In genomic region chr15:58762285-58762684, GRCh38 we compare ENCODE assay signal across 25 cellular contexts. TPM values are rescaled to one million over a fixed set of nuclear protein-coding genes. Genes with fewer than 3 reads are reported as not detected.
A peak's percentile ranks its signal among the peaks of the same experiment; 100 is the strongest.
DNase-seq lines count a peak whose midpoint lies in the region; ATAC-seq, FAIRE-seq and TF ChIP-seq lines count a peak whose summit lies in the region.
"Had no signal": no experiment of that assay in that cellular context is flagged by ENCODE, and none has a peak within 500 bp of the region (broad histone marks: within the 10 kb centered on the region; RNA-seq: fewer than 3 reads in every experiment).

No MANE protein-coding gene starts in this region.

- H3K9me3 Mint-ChIP-seq in activated naive CD8-positive, alpha-beta T cell treated with anti-CD3 and anti-CD28 coated beads, Interleukin-2, amount 50 U/mL, for 24 hours = peaks cover 8% of the 10 kb centered on the region
- H3K9me3 Mint-ChIP-seq in activated naive CD8-positive, alpha-beta T cell treated with anti-CD3 and anti-CD28 coated beads for 36 hours = no peaks in the 10 kb centered on the region
- peaks cover 5% of the 10 kb centered on the region for H3K9me3 Mint-ChIP-seq in stimulated activated effector memory CD8-positive, alpha-beta T cell treated with anti-CD3 and anti-CD28 coated beads, Interleukin-12 subunit alpha, Interleukin-12 subunit beta, amount 100 ng/mL, for 72 hours

- ATAC-seq in activated naive CD8-positive, alpha-beta T cell treated with anti-CD3 and anti-CD28 coated beads, Interleukin-2, amount 50 U/mL, for 24 hours = peak; percentile 36
- peak; percentile 68 for ATAC-seq in stimulated activated effector memory CD8-positive, alpha-beta T cell treated with anti-CD3 and anti-CD28 coated beads, Interleukin-12 subunit alpha, Interleukin-12 subunit beta, amount 100 ng/mL, for 72 hours
- ATAC-seq: GM12878 had no signal

- H3K27ac ChIP-seq in effector memory CD4-positive, alpha-beta T cell (ENCODE audit: insufficient read depth, low read length, poor library complexity, severe bottlenecking) = no peak overlapping the region
- H3K27ac ChIP-seq: BLaER1 had no signal

- TF ChIP-seq CTCF in Loucy (conservative IDR thresholded peaks at IDR 0.05; ENCODE audit: low read length) = no peak

- no peaks in the 10 kb centered on the region for H3K9me2 ChIP-seq in Loucy (replicated peaks; ENCODE audit: low read depth, low read length)

- no peaks in the 10 kb centered on the region for H4K20me1 ChIP-seq in Loucy (ENCODE audit: insufficient read depth, low read length, poor library complexity, severe bottlenecking)
- H4K20me1 ChIP-seq: BLaER1 had no signal

- H3K27me3 Mint-ChIP-seq in activated naive CD8-positive, alpha-beta T cell treated with anti-CD3 and anti-CD28 coated beads, Interleukin-2, amount 50 U/mL, for 24 hours = no peaks in the 10 kb centered on the region
- H3K27me3 Mint-ChIP-seq in activated naive CD8-positive, alpha-beta T cell treated with anti-CD3 and anti-CD28 coated beads for 36 hours = no peaks in the 10 kb centered on the region
- H3K27me3 Mint-ChIP-seq: CD4-positive, CD25-positive, alpha-beta regulatory T cell had no signal

- DNase-seq in activated naive CD8-positive, alpha-beta T cell treated with anti-CD3 and anti-CD28 coated beads, Interleukin-2, amount 50 U/mL, for 24 hours = no peak
- no peak for DNase-seq in activated naive CD8-positive, alpha-beta T cell treated with anti-CD3 and anti-CD28 coated beads for 36 hours
- DNase-seq in NCI-H69 (lab: John Stamatoyannopoulos, UW) (peak; percentile 44), urothelium cell line (ENCODE audit: low spot score) (no peak)
- DNase-seq in stimulated activated effector memory CD8-positive, alpha-beta T cell treated with anti-CD3 and anti-CD28 coated beads, Interleukin-12 subunit alpha, Interleukin-12 subunit beta, amount 100 ng/mL, for 72 hours (ENCODE audit: low spot score in 2 of 2) = peak in 1 of 2 donors; percentile 43
- no peak for DNase-seq in effector memory CD4-positive, alpha-beta T cell
- DNase-seq: 8988T; ACHN; BE2C; CD4-positive, alpha-beta memory T cell; CD4-positive, CD25-positive, alpha-beta regulatory T cell; CD8-positive, alpha-beta memory T cell; DMS153; DMS53; DMS79; DND-41; EL; GDM1 had no signal

- peaks cover 3% of the 10 kb centered on the region for H3K27me3 ChIP-seq in Loucy (ENCODE audit: insufficient read depth, low read length, poor library complexity, severe bottlenecking)
- H3K27me3 ChIP-seq in effector memory CD4-positive, alpha-beta T cell (replicated peaks; ENCODE audit: control insufficient read depth, insufficient read depth, low read length, poor library complexity, severe bottlenecking) = no peaks in the 10 kb centered on the region
- H3K27me3 ChIP-seq: BE2C, BLaER1 had no signal

- H3F3A ChIP-seq in Loucy (ENCODE audit: low read depth) = no peaks in the 10 kb centered on the region

- 0 out of 2 replicates have a peak, but pooled peaks cover 4% of the 10 kb centered on the region for H3K9me3 ChIP-seq in Loucy (ENCODE audit: insufficient read depth, low read depth, low read length)
- H3K9me3 ChIP-seq in effector memory CD4-positive, alpha-beta T cell (ENCODE audit: control insufficient read depth, low read length) = peaks cover 2% of the 10 kb centered on the region
- H3K9me3 ChIP-seq: BE2C had no signal

- peak overlapping the region; percentile 24; the same call in 1 of the 2 replicates for H2AFZ ChIP-seq in Loucy (ENCODE audit: low read length)

- no peaks in the 10 kb centered on the region for H3K79me2 ChIP-seq in Loucy (ENCODE audit: insufficient read depth, low read length)

- H3K36me3 ChIP-seq in Loucy (ENCODE audit: insufficient read depth, low read length) = no peaks in the 10 kb centered on the region
- no peaks in the 10 kb centered on the region for H3K36me3 ChIP-seq in effector memory CD4-positive, alpha-beta T cell (ENCODE audit: control insufficient read depth, insufficient read depth, low read length)
- H3K36me3 ChIP-seq: BE2C, BLaER1 had no signal

- H3K36me3 Mint-ChIP-seq in activated naive CD8-positive, alpha-beta T cell treated with anti-CD3 and anti-CD28 coated beads, Interleukin-2, amount 50 U/mL, for 24 hours (ENCODE audit: low read depth) = peaks cover 6% of the 10 kb centered on the region
- H3K36me3 Mint-ChIP-seq in activated naive CD8-positive, alpha-beta T cell treated with anti-CD3 and anti-CD28 coated beads for 36 hours = no peaks in the 10 kb centered on the region
- H3K36me3 Mint-ChIP-seq in stimulated activated effector memory CD8-positive, alpha-beta T cell treated with anti-CD3 and anti-CD28 coated beads, Interleukin-12 subunit alpha, Interleukin-12 subunit beta, amount 100 ng/mL, for 72 hours = no peaks in the 10 kb centered on the region
- H3K36me3 Mint-ChIP-seq: CD14-positive monocyte; CD4-positive, alpha-beta memory T cell; CD4-positive, CD25-positive, alpha-beta regulatory T cell had no signal

- no peak for FAIRE-seq in urothelium cell line (lab: Jason Lieb, UNC)
- FAIRE-seq: A204.1, GM12878, GM12892, GM18507 had no signal

- H3K4me3 ChIP-seq in Loucy (ENCODE audit: low read length, poor library complexity, severe bottlenecking) = no peak overlapping the region
- no peak overlapping the region for H3K4me3 ChIP-seq in effector memory CD4-positive, alpha-beta T cell (ENCODE audit: insufficient read depth, low read depth, low read length, poor library complexity, severe bottlenecking)
- H3K4me3 ChIP-seq: BLaER1, GM12878 had no signal

- peaks cover 6% of the 10 kb centered on the region for H3K4me1 Mint-ChIP-seq in activated naive CD8-positive, alpha-beta T cell treated with anti-CD3 and anti-CD28 coated beads, Interleukin-2, amount 50 U/mL, for 24 hours
- H3K4me1 Mint-ChIP-seq in activated naive CD8-positive, alpha-beta T cell treated with anti-CD3 and anti-CD28 coated beads for 36 hours = peaks cover 7% of the 10 kb centered on the region
- H3K4me1 Mint-ChIP-seq in stimulated activated effector memory CD8-positive, alpha-beta T cell treated with anti-CD3 and anti-CD28 coated beads, Interleukin-12 subunit alpha, Interleukin-12 subunit beta, amount 100 ng/mL, for 72 hours = no peaks in the 10 kb centered on the region
- H3K4me1 Mint-ChIP-seq: CD4-positive, alpha-beta memory T cell; CD8-positive, alpha-beta memory T cell had no signal

- no peak overlapping the region for H3K27ac Mint-ChIP-seq in activated naive CD8-positive, alpha-beta T cell treated with anti-CD3 and anti-CD28 coated beads, Interleukin-2, amount 50 U/mL, for 24 hours
- H3K27ac Mint-ChIP-seq in activated naive CD8-positive, alpha-beta T cell treated with anti-CD3 and anti-CD28 coated beads for 36 hours = no peak overlapping the region
- no peak overlapping the region for H3K27ac Mint-ChIP-seq in stimulated activated effector memory CD8-positive, alpha-beta T cell treated with anti-CD3 and anti-CD28 coated beads, Interleukin-12 subunit alpha, Interleukin-12 subunit beta, amount 100 ng/mL, for 72 hours
- H3K27ac Mint-ChIP-seq: CD14-positive monocyte; CD4-positive, alpha-beta memory T cell; CD8-positive, alpha-beta memory T cell had no signal

- no peak overlapping the region for H3K4me2 ChIP-seq in Loucy (ENCODE audit: low read depth, low read length, poor library complexity, severe bottlenecking)
- H3K4me2 ChIP-seq: BLaER1 had no signal

- no peak overlapping the region for H3K4me3 Mint-ChIP-seq in activated naive CD8-positive, alpha-beta T cell treated with anti-CD3 and anti-CD28 coated beads, Interleukin-2, amount 50 U/mL, for 24 hours
- no peak overlapping the region for H3K4me3 Mint-ChIP-seq in activated naive CD8-positive, alpha-beta T cell treated with anti-CD3 and anti-CD28 coated beads for 36 hours
- H3K4me3 Mint-ChIP-seq in stimulated activated effector memory CD8-positive, alpha-beta T cell treated with anti-CD3 and anti-CD28 coated beads, Interleukin-12 subunit alpha, Interleukin-12 subunit beta, amount 100 ng/mL, for 72 hours = no peak overlapping the region
- H3K4me3 Mint-ChIP-seq: CD14-positive monocyte; CD4-positive, alpha-beta memory T cell; CD4-positive, CD25-positive, alpha-beta regulatory T cell; CD8-positive, alpha-beta memory T cell had no signal

- no peak overlapping the region for H3K9ac ChIP-seq in Loucy (ENCODE audit: low read depth, low read length, poor library complexity, severe bottlenecking)
- H3K9ac ChIP-seq: BLaER1 had no signal

- peaks cover 6% of the 10 kb centered on the region for H3K4me1 ChIP-seq in Loucy (ENCODE audit: insufficient read depth, low read length, poor library complexity, severe bottlenecking)
- H3K4me1 ChIP-seq in effector memory CD4-positive, alpha-beta T cell (ENCODE audit: control insufficient read depth, insufficient read depth, low read length, poor library complexity, severe bottlenecking) = no peaks in the 10 kb centered on the region
- H3K4me1 ChIP-seq: BE2C had no signal

RNA-seq across cellular contexts. Expression of gene MINDY2, which starts 8.8 kb away (rescaled TPM):
- total RNA-seq in activated naive CD8-positive, alpha-beta T cell treated with anti-CD3 and anti-CD28 coated beads for 36 hours = 1 to 10 TPM; 9.2 to 9.8 TPM

RNA-seq across cellular contexts. Expression of gene ADAM10, which starts 12.8 kb away (rescaled TPM):
- 10 to 100 TPM; 89.3 to 91.8 TPM for total RNA-seq in activated naive CD8-positive, alpha-beta T cell treated with anti-CD3 and anti-CD28 coated beads for 36 hours
